8 cellular contexts compared by ENCODE assay signal in the genomic region with DNA sequence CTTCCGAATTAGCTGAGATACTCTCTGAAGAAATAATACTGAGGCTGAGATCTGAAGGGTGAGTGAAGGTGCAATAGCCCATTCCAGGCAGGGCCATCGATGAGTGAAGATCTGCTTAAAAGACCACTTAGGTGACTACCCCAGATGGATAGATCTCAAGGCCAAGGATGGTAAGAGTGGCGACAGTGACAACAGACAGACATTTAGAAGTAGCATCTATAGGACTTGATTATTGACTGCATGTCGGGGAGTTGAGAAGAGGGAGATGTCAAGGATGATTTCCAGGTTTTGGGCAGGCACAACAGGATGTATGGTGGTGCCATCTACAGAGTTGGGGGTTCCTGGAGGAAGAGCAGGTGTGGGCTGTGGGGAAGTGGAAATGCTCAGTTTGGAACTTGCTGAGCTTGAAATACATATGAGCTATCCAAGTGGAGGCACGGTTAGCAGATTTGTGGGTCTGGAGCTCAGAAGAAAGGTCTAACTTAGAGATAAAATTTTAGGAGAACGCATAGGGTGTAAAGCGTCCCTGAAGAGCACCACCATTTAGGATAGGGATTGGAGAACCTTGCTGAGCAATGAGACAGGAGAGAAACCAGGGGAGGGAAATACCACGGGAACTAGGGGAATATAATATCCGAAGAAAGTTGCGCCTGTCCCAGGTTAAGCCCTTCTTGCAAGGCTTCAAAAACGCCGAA.
DNase-seq lines count a peak whose midpoint lies in the region; ATAC-seq and TF ChIP-seq lines count a peak whose summit lies in the region.

No MANE protein-coding gene starts in this region.

- DNase-seq in GM10266 (ENCODE audit: extremely low spot score), result peak; percentile 6
- no peak for DNase-seq in epithelial cell of esophagus (ENCODE audit: low read depth)
- no peak for DNase-seq in HCEC 1CT
- DNase-seq in NCI-H1417 treated with DMSO at 0.1 percent for 48 hours (lab: John Stamatoyannopoulos, UW), result no peak
- no peak for DNase-seq in activated effector memory CD4-positive, alpha-beta T cell treated with anti-CD3 and anti-CD28 coated beads, Interleukin-2, amount 50 U/mL, for 16 hours

- H3K27me3 ChIP-seq in SU-DHL-6 (ENCODE audit: low read length) (no peaks in the 10 kb centered on the region), muscle layer of colon (ENCODE audit: control insufficient read depth in 1 of 2, insufficient read depth in 2 of 2, low read length in 2 of 2) (no peaks in the 10 kb centered on the region)

- H3K4me3 ChIP-seq in SU-DHL-6 (ENCODE audit: insufficient read depth, low read length, poor library complexity, severe bottlenecking) (peak overlapping the region; percentile 75), epithelial cell of esophagus (ENCODE audit: low read length) (peak overlapping the region; percentile 96), muscle layer of colon (ENCODE audit: low read depth in 1 of 2, low read length in 2 of 2) (peak overlapping the region; percentile 88 to 98)

- peak overlapping the region; percentile 72 for H3K4me2 ChIP-seq in SU-DHL-6 (ENCODE audit: low read depth, low read length, poor library complexity, severe bottlenecking)

- no peaks in the 10 kb centered on the region for H3K79me2 ChIP-seq in SU-DHL-6 (ENCODE audit: insufficient read depth, low read length)

- H3K4me1 ChIP-seq in muscle layer of colon (ENCODE audit: insufficient read depth, low read length), result peaks cover 15% of the 10 kb centered on the region

- H3K27ac ChIP-seq in SU-DHL-6 (ENCODE audit: low read depth, low read length) (no peak overlapping the region), muscle layer of colon (ENCODE audit: low read depth, low read length) (peak overlapping the region; percentile 94)

- ATAC-seq in HG02610 (IDR thresholded peaks at IDR 0.05; ENCODE audit: unreplicated experiment), result peak; percentile 16

- peaks cover 7% of the 10 kb centered on the region; the same call in 1 of the 2 replicates for H3K36me3 ChIP-seq in SU-DHL-6 (ENCODE audit: low read length)
- H3K36me3 ChIP-seq in muscle layer of colon (ENCODE audit: insufficient read depth, low read length), result peaks cover 9% of the 10 kb centered on the region

- TF ChIP-seq CTCF in GM10266 (IDR thresholded peaks at IDR 0.05; ENCODE audit: control insufficient read depth, insufficient read depth, low read depth, missing control alignments) (no peak), SU-DHL-6 (IDR thresholded peaks at IDR 0.05; ENCODE audit: insufficient read depth, low read length, poor library complexity, severe bottlenecking) (no peak), epithelial cell of esophagus (IDR thresholded peaks at IDR 0.05; ENCODE audit: insufficient read depth, low read depth, low read length, missing control alignments) (no peak)

- peak overlapping the region; percentile 93 for H2AFZ ChIP-seq in SU-DHL-6 (ENCODE audit: low read depth, low read length, severe bottlenecking)

- no peaks in the 10 kb centered on the region for H4K20me1 ChIP-seq in SU-DHL-6 (ENCODE audit: low read depth, low read length)

- H3K9me2 ChIP-seq in SU-DHL-6 (replicated peaks; ENCODE audit: insufficient read depth, low read length), result no peaks in the 10 kb centered on the region

- no peaks in the 10 kb centered on the region for H3F3A ChIP-seq in SU-DHL-6 (ENCODE audit: insufficient read depth)

- H3K9ac ChIP-seq in SU-DHL-6 (ENCODE audit: low read length) (peak overlapping the region; percentile 72), muscle layer of colon (ENCODE audit: low read length) (peak overlapping the region; percentile 94)

- H3K9me3 ChIP-seq in SU-DHL-6 (ENCODE audit: insufficient read depth, low read length) (no peaks in the 10 kb centered on the region), muscle layer of colon (ENCODE audit: low read length) (no peaks in the 10 kb centered on the region)
